30 cellular contexts compared by ENCODE assay signal in the genomic region with DNA sequence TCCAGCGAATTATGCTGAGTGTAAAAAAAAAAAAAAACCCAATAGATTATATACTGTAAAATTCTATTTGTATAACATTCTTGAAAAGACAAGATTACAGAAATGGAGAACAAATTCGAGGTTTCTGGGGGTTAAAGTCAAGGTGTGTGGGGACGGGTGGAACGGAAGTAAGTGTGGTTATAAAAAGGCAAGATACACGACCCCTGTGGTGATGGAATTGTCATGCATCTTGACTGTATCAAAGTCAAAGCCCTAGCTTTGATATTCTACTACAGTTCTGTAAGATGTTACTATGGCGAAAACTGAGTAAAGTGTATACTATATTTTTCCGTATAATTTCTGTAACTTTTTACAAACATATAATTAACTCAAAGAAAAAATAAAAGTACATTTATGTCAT.
"Had no signal": no experiment of that assay in that cellular context is flagged by ENCODE, and none has a peak within 500 bp of the region (broad histone marks: within the 10 kb centered on the region; RNA-seq: fewer than 3 reads in every experiment).

No MANE protein-coding gene starts in this region.

- H3K79me2 ChIP-seq: parathyroid adenoma had no signal

- H3K4me1 ChIP-seq: esophagus muscularis mucosa, foreskin keratinocyte, heart right ventricle, neural progenitor cell, parathyroid adenoma, psoas muscle, sigmoid colon, uterus had no signal

- ATAC-seq: foreskin keratinocyte; heart right ventricle; left colon; naive thymus-derived CD8-positive, alpha-beta T cell; psoas muscle; stimulated activated memory B cell treated with anti-CD40 and anti-IgM and Interleukin-4, amounts not matched to agents 10 μg/mL and 1 μg/mL and 100 μg/mL, for 72 hours; stimulated activated naive CD8-positive, alpha-beta T cell treated with anti-CD3 and anti-CD28 coated beads, Interleukin-15, amount 100 ng/mL, for 72 hours had no signal

- H3K9me3 Mint-ChIP-seq: neural progenitor cell had no signal

- H3K27ac ChIP-seq: esophagus muscularis mucosa, foreskin keratinocyte, heart right ventricle, neural progenitor cell, parathyroid adenoma, psoas muscle, sigmoid colon, uterus had no signal

- H3K27me3 Mint-ChIP-seq: activated naive CD8-positive, alpha-beta T cell; central memory CD8-positive, alpha-beta T cell; naive thymus-derived CD8-positive, alpha-beta T cell; stimulated activated memory B cell treated with anti-CD40 and anti-IgM and Interleukin-4, amounts not matched to agents 10 μg/mL and 1 μg/mL and 100 μg/mL, for 72 hours; stimulated activated naive CD8-positive, alpha-beta T cell treated with anti-CD3 and anti-CD28 coated beads, Interleukin-15, amount 100 ng/mL, for 72 hours; type B pancreatic cell had no signal

- H3K4me3 ChIP-seq: esophagus muscularis mucosa, heart right ventricle, neural progenitor cell, psoas muscle, sigmoid colon, uterus had no signal

- H3K9me3 ChIP-seq: esophagus muscularis mucosa, heart right ventricle, psoas muscle, sigmoid colon, uterus had no signal

- H3K4me2 ChIP-seq: neural progenitor cell had no signal

- H2AFZ ChIP-seq: parathyroid adenoma had no signal

- H3K27me3 ChIP-seq: esophagus muscularis mucosa, foreskin keratinocyte, heart right ventricle, sigmoid colon, uterus had no signal

- H3K4me3 Mint-ChIP-seq: activated naive CD8-positive, alpha-beta T cell; central memory CD8-positive, alpha-beta T cell; naive thymus-derived CD8-positive, alpha-beta T cell; neural progenitor cell; stimulated activated memory B cell treated with anti-CD40 and anti-IgM and Interleukin-4, amounts not matched to agents 10 μg/mL and 1 μg/mL and 100 μg/mL, for 72 hours; stimulated activated naive CD8-positive, alpha-beta T cell treated with anti-CD3 and anti-CD28 coated beads, Interleukin-15, amount 100 ng/mL, for 72 hours; type B pancreatic cell had no signal

- H3K36me3 ChIP-seq: esophagus muscularis mucosa, heart right ventricle, neural progenitor cell, sigmoid colon, uterus had no signal

- DNase-seq: activated CD4-positive, alpha-beta T cell treated with anti-CD3 and anti-CD28 coated beads for 4 hours; activated CD4-positive, alpha-beta T cell treated with anti-CD3 and anti-CD28 coated beads, Interleukin-2, amount 50 U/mL, for 48 hours; activated CD8-positive, alpha-beta memory T cell treated with anti-CD3 and anti-CD28 coated beads for 24 hours; activated effector memory CD4-positive, alpha-beta T cell treated with Interleukin-2 at 50 U/mL for 16 hours; activated naive CD4-positive, alpha-beta T cell treated with Interleukin-2 at 50 U/mL for 16 hours; anterior cingulate cortex; dermis blood vessel endothelial cell; effector CD4-positive, alpha-beta T cell; foreskin keratinocyte; heart right ventricle; left colon; mammary epithelial cell; midbrain; naive thymus-derived CD8-positive, alpha-beta T cell; occipital lobe; psoas muscle; sigmoid colon; small intestine; stimulated activated CD4-positive, alpha-beta T cell treated with anti-CD3 and anti-CD28 coated beads, Interleukin-4, amount 100 ng/mL, for 4 hours; stimulated activated CD8-positive, alpha-beta memory T cell treated with anti-CD3 and anti-CD28 coated beads, Interleukin-4, amount 100 ng/mL, for 48 hours; stimulated activated naive CD8-positive, alpha-beta T cell treated with anti-CD3 and anti-CD28 coated beads, Interleukin-15, amount 100 ng/mL, for 72 hours; substantia nigra; uterus had no signal

- H3K27ac Mint-ChIP-seq: activated naive CD8-positive, alpha-beta T cell; naive thymus-derived CD8-positive, alpha-beta T cell; stimulated activated memory B cell treated with anti-CD40 and anti-IgM and Interleukin-4, amounts not matched to agents 10 μg/mL and 1 μg/mL and 100 μg/mL, for 72 hours; stimulated activated naive CD8-positive, alpha-beta T cell treated with anti-CD3 and anti-CD28 coated beads, Interleukin-15, amount 100 ng/mL, for 72 hours; type B pancreatic cell had no signal

- H3K36me3 Mint-ChIP-seq: activated naive CD8-positive, alpha-beta T cell; naive thymus-derived CD8-positive, alpha-beta T cell; neural progenitor cell; stimulated activated memory B cell treated with anti-CD40 and anti-IgM and Interleukin-4, amounts not matched to agents 10 μg/mL and 1 μg/mL and 100 μg/mL, for 72 hours; type B pancreatic cell had no signal

- H3K9ac ChIP-seq: neural progenitor cell, parathyroid adenoma had no signal

- H3K4me1 Mint-ChIP-seq: central memory CD8-positive, alpha-beta T cell; naive thymus-derived CD8-positive, alpha-beta T cell; stimulated activated memory B cell treated with anti-CD40 and anti-IgM and Interleukin-4, amounts not matched to agents 10 μg/mL and 1 μg/mL and 100 μg/mL, for 72 hours; stimulated activated naive CD8-positive, alpha-beta T cell treated with anti-CD3 and anti-CD28 coated beads, Interleukin-15, amount 100 ng/mL, for 72 hours had no signal
